In genomic region chr1:201363455-201363854, GRCh38 we compare ENCODE assay signal across 25 cellular contexts. TPM values are rescaled to one million over a fixed set of nuclear protein-coding genes. Genes with fewer than 3 reads are reported as not detected.
"Had no signal": no experiment of that assay in that cellular context is flagged by ENCODE, and none has a peak within 500 bp of the region (broad histone marks: within the 10 kb centered on the region; RNA-seq: fewer than 3 reads in every experiment).

No MANE protein-coding gene starts in this region.

- H3K9me3 ChIP-seq: esophagus squamous epithelium, ovary, psoas muscle, SK-N-SH, testis had no signal

- H3K4me3 ChIP-seq: esophagus squamous epithelium, neural progenitor cell, ovary, psoas muscle, smooth muscle cell, testis had no signal

- H3K9me3 Mint-ChIP-seq: activated B cell treated with CpG ODN at 0.5 μM for 24 hours; activated CD4-positive, alpha-beta memory T cell treated with anti-CD3 and anti-CD28 coated beads for 36 hours; activated naive CD8-positive, alpha-beta T cell treated with anti-CD3 and anti-CD28 coated beads, Interleukin-2, amount 10 ng/mL, durations not matched to agents 7 days and 5 days; brain; memory B cell; neural progenitor cell; stimulated activated effector memory CD8-positive, alpha-beta T cell treated with anti-CD3 and anti-CD28 coated beads, Interleukin-12 subunit alpha, Interleukin-12 subunit beta, amount 100 ng/mL, for 72 hours; type B pancreatic cell had no signal

- H3K4me1 ChIP-seq: psoas muscle, testis had no signal

- H3K27ac Mint-ChIP-seq: activated B cell treated with CpG ODN at 0.5 μM for 24 hours; activated CD4-positive, alpha-beta memory T cell treated with anti-CD3 and anti-CD28 coated beads for 36 hours; activated naive CD8-positive, alpha-beta T cell treated with anti-CD3 and anti-CD28 coated beads, Interleukin-2, amount 10 ng/mL, durations not matched to agents 7 days and 5 days; brain; memory B cell; neural progenitor cell; stimulated activated effector memory CD8-positive, alpha-beta T cell treated with anti-CD3 and anti-CD28 coated beads, Interleukin-12 subunit alpha, Interleukin-12 subunit beta, amount 100 ng/mL, for 72 hours; type B pancreatic cell had no signal

- H3K27ac ChIP-seq: esophagus squamous epithelium, neural progenitor cell, ovary, psoas muscle, testis had no signal

- H3K27me3 ChIP-seq: neural progenitor cell, ovary, testis had no signal

- H3K36me3 Mint-ChIP-seq: activated CD4-positive, alpha-beta memory T cell treated with anti-CD3 and anti-CD28 coated beads for 36 hours; activated naive CD8-positive, alpha-beta T cell treated with anti-CD3 and anti-CD28 coated beads, Interleukin-2, amount 10 ng/mL, durations not matched to agents 7 days and 5 days; brain; memory B cell; neural progenitor cell; stimulated activated effector memory CD8-positive, alpha-beta T cell treated with anti-CD3 and anti-CD28 coated beads, Interleukin-12 subunit alpha, Interleukin-12 subunit beta, amount 100 ng/mL, for 72 hours; type B pancreatic cell had no signal

- H3K4me3 Mint-ChIP-seq: activated B cell treated with CpG ODN at 0.5 μM for 24 hours; activated CD4-positive, alpha-beta memory T cell treated with anti-CD3 and anti-CD28 coated beads for 36 hours; activated naive CD8-positive, alpha-beta T cell treated with anti-CD3 and anti-CD28 coated beads, Interleukin-2, amount 10 ng/mL, durations not matched to agents 7 days and 5 days; brain; memory B cell; neural progenitor cell; stimulated activated effector memory CD8-positive, alpha-beta T cell treated with anti-CD3 and anti-CD28 coated beads, Interleukin-12 subunit alpha, Interleukin-12 subunit beta, amount 100 ng/mL, for 72 hours; type B pancreatic cell had no signal

- ATAC-seq: left lobe of liver; psoas muscle; sciatic nerve; stimulated activated effector memory CD8-positive, alpha-beta T cell treated with anti-CD3 and anti-CD28 coated beads, Interleukin-12 subunit alpha, Interleukin-12 subunit beta, amount 100 ng/mL, for 72 hours had no signal

- DNase-seq: activated B cell treated with CpG ODN at 0.5 μM for 24 hours; activated CD4-positive, alpha-beta memory T cell treated with anti-CD3 and anti-CD28 coated beads for 36 hours; activated CD4-positive, alpha-beta T cell treated with anti-CD3 and anti-CD28 coated beads for 4 hours; activated naive CD8-positive, alpha-beta T cell treated with anti-CD3 and anti-CD28 coated beads, Interleukin-2, amount 10 ng/mL, durations not matched to agents 7 days and 5 days; activated T-cell treated with anti-CD3 and anti-CD28 coated beads for 4 hours; cortex of kidney; effector CD4-positive, alpha-beta T cell; esophagus squamous epithelium; hippocampal formation; ovary; SK-N-SH; stimulated activated CD4-positive, alpha-beta T cell treated with anti-CD3 and anti-CD28 coated beads, Interleukin-4, amount 100 ng/mL, for 24 hours; T-helper 9 cell; testis had no signal

- FAIRE-seq: islet of Langerhans had no signal

- H3K4me1 Mint-ChIP-seq: activated B cell treated with CpG ODN at 0.5 μM for 24 hours; activated naive CD8-positive, alpha-beta T cell treated with anti-CD3 and anti-CD28 coated beads, Interleukin-2, amount 10 ng/mL, durations not matched to agents 7 days and 5 days; memory B cell; stimulated activated effector memory CD8-positive, alpha-beta T cell treated with anti-CD3 and anti-CD28 coated beads, Interleukin-12 subunit alpha, Interleukin-12 subunit beta, amount 100 ng/mL, for 72 hours had no signal

- H3K36me3 ChIP-seq: esophagus squamous epithelium, neural progenitor cell, ovary had no signal

RNA-seq across cellular contexts. Expression of gene TNNT2, which starts 14.0 kb away (rescaled TPM):
- total RNA-seq: activated B cell treated with CpG ODN at 0.5 μM for 24 hours; activated CD4-positive, alpha-beta memory T cell treated with anti-CD3 and anti-CD28 coated beads for 36 hours; activated naive CD8-positive, alpha-beta T cell treated with anti-CD3 and anti-CD28 coated beads, Interleukin-2, amount 10 ng/mL, durations not matched to agents 7 days and 5 days had no signal

RNA-seq across cellular contexts. Expression of gene LAD1, which starts 35.7 kb away (rescaled TPM):
- total RNA-seq: activated B cell treated with CpG ODN at 0.5 μM for 24 hours; activated CD4-positive, alpha-beta memory T cell treated with anti-CD3 and anti-CD28 coated beads for 36 hours; activated naive CD8-positive, alpha-beta T cell treated with anti-CD3 and anti-CD28 coated beads, Interleukin-2, amount 10 ng/mL, durations not matched to agents 7 days and 5 days; mononuclear cell had no signal
- polyA plus RNA-seq: SK-N-SH had no signal

RNA-seq across cellular contexts. Expression of gene TNNI1, which starts 58.1 kb away (rescaled TPM):
- total RNA-seq: activated B cell treated with CpG ODN at 0.5 μM for 24 hours; activated CD4-positive, alpha-beta memory T cell treated with anti-CD3 and anti-CD28 coated beads for 36 hours; activated naive CD8-positive, alpha-beta T cell treated with anti-CD3 and anti-CD28 coated beads, Interleukin-2, amount 10 ng/mL, durations not matched to agents 7 days and 5 days; esophagus squamous epithelium; left lobe of liver; mononuclear cell had no signal
- polyA plus RNA-seq: SK-N-SH had no signal
